Comparison of ENCODE assay signal across 1 cellular context in the genomic region with DNA sequence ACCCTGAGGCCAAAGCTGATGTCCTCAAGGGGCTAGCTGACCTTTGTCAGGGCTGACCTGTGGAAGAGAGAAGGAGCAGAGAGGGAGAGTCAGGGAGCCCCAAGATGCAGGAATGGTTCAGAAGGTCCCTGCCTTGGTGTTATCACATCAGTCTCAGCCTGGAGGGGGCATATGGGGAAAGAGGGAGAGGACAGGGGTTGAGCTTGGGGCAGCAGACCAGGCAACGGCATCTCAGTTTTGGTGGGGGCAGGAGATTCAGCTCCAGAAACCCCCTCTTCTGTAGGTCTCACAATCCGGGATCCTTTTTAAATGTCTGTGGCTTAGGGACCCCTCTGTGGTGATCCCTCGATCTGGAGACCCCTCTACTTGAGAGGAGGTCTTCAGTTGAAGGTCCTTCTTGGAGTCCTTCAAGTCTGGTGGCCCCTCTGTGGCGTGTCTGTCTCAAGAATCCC.
TF ChIP-seq lines count a peak whose summit lies in the region.

No MANE protein-coding gene starts in this region.

TF ChIP-seq in GM23338, 12 proteins besides CTCF, POLR2A, EP300 and RAD21 (continued from another document):
- TF ChIP-seq, protein P1, sequence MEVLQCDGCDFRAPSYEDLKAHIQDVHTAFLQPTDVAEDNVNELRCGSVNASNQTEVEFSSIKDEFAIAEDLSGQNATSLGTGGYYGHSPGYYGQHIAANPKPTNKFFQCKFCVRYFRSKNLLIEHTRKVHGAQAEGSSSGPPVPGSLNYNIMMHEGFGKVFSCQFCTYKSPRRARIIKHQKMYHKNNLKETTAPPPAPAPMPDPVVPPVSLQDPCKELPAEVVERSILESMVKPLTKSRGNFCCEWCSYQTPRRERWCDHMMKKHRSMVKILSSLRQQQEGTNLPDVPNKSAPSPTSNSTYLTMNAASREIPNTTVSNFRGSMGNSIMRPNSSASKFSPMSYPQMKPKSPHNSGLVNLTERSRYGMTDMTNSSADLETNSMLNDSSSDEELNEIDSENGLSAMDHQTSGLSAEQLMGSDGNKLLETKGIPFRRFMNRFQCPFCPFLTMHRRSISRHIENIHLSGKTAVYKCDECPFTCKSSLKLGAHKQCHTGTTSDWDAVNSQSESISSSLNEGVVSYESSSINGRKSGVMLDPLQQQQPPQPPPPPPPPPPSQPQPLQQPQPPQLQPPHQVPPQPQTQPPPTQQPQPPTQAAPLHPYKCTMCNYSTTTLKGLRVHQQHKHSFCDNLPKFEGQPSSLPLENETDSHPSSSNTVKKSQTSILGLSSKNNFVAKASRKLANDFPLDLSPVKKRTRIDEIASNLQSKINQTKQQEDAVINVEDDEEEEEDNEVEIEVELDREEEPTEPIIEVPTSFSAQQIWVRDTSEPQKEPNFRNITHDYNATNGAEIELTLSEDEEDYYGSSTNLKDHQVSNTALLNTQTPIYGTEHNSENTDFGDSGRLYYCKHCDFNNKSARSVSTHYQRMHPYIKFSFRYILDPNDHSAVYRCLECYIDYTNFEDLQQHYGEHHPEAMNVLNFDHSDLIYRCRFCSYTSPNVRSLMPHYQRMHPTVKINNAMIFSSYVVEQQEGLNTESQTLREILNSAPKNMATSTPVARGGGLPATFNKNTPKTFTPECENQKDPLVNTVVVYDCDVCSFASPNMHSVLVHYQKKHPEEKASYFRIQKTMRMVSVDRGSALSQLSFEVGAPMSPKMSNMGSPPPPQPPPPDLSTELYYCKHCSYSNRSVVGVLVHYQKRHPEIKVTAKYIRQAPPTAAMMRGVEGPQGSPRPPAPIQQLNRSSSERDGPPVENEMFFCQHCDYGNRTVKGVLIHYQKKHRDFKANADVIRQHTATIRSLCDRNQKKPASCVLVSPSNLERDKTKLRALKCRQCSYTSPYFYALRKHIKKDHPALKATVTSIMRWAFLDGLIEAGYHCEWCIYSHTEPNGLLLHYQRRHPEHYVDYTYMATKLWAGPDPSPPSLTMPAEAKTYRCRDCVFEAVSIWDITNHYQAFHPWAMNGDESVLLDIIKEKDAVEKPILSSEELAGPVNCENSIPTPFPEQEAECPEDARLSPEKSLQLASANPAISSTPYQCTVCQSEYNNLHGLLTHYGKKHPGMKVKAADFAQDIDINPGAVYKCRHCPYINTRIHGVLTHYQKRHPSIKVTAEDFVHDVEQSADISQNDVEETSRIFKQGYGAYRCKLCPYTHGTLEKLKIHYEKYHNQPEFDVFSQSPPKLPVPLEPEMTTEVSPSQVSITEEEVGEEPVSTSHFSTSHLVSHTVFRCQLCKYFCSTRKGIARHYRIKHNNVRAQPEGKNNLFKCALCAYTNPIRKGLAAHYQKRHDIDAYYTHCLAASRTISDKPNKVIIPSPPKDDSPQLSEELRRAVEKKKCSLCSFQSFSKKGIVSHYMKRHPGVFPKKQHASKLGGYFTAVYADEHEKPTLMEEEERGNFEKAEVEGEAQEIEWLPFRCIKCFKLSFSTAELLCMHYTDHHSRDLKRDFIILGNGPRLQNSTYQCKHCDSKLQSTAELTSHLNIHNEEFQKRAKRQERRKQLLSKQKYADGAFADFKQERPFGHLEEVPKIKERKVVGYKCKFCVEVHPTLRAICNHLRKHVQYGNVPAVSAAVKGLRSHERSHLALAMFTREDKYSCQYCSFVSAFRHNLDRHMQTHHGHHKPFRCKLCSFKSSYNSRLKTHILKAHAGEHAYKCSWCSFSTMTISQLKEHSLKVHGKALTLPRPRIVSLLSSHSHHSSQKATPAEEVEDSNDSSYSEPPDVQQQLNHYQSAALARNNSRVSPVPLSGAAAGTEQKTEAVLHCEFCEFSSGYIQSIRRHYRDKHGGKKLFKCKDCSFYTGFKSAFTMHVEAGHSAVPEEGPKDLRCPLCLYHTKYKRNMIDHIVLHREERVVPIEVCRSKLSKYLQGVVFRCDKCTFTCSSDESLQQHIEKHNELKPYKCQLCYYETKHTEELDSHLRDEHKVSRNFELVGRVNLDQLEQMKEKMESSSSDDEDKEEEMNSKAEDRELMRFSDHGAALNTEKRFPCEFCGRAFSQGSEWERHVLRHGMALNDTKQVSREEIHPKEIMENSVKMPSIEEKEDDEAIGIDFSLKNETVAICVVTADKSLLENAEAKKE (CRISPR knock-in tag; IDR thresholded peaks at IDR 0.05) = no peak
- TF ChIP-seq NANOG (IDR thresholded peaks at IDR 0.05; ENCODE audit: borderline replicate concordance) = no peak
